In the genomic region with DNA sequence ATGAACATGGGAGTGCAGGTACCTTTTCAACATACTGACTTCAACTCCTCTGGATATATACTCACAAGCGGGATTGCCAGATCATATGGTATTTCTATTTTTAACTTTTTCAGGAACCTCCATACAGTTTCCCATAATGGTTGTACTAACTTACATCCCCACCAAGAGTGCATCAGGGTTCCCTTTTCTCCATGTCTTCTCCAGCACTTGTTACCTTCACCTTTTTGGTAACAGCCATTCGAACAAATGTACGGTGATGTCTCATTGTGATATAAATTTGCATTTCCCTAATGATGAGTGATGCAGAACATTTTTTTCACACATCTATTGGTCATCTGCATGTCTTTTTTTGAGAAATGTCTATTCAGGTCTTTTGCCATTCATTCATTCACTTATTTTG, we compare ENCODE assay signal across 8 cellular contexts. TPM values are rescaled to one million over a fixed set of nuclear protein-coding genes. Genes with fewer than 3 reads are reported as not detected.
"Had no signal": no experiment of that assay in that cellular context is flagged by ENCODE, and none has a peak within 500 bp of the region (broad histone marks: within the 10 kb centered on the region; RNA-seq: fewer than 3 reads in every experiment).

No MANE protein-coding gene starts in this region.

- H3K4me3 ChIP-seq: GM12878 had no signal

- FAIRE-seq: G401.6, GM12878, GM12891, GM12892, GM18507, GM19239 had no signal

- ATAC-seq: GM12878 had no signal

- DNase-seq: GDM1, GF-D8 had no signal

RNA-seq across cellular contexts. Expression of a gene that starts 25.9 kb away (rescaled TPM):
- total RNA-seq: GM12878 had no signal
